12 cellular contexts compared by ENCODE assay signal in the genomic region with DNA sequence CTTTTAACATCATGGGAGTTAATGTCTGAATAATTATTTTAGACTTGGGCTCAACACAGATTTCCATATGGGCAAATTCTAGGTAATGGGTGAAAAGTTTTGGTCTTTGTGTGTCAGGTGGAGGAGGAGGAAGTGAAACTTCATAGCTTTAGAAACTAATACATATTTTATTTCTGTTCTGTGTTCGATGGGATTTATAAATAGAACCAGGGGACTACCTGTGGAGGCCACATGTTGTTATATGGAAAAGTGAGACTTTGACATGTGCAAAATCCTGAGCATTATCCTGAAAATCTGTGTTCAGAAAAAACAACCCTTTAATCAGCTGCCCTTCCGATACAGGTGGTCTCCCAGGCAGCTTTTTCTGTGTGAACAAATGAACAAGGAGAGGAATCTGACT.
DNase-seq lines count a peak whose midpoint lies in the region; ATAC-seq and TF ChIP-seq lines count a peak whose summit lies in the region.
"Had no signal": no experiment of that assay in that cellular context is flagged by ENCODE, and none has a peak within 500 bp of the region (broad histone marks: within the 10 kb centered on the region; RNA-seq: fewer than 3 reads in every experiment).

No MANE protein-coding gene starts in this region.

- no peaks in the 10 kb centered on the region for H3K27me3 ChIP-seq in GM23338 (ENCODE audit: insufficient read depth)

- H3K4me3 Mint-ChIP-seq in GM23338 = no peak overlapping the region
- H3K4me3 Mint-ChIP-seq in stimulated activated memory B cell treated with anti-CD40 and anti-IgM and Interleukin-4, amounts not matched to agents 10 μg/mL and 1 μg/mL and 100 μg/mL, for 72 hours = peak overlapping the region; percentile 7
- H3K4me3 Mint-ChIP-seq: activated CD8-positive, alpha-beta T cell treated with anti-CD3 and anti-CD28 coated beads, Interleukin-2, amount 10 ng/mL, durations not matched to agents 7 days and 5 days; activated naive CD8-positive, alpha-beta T cell treated with anti-CD3 and anti-CD28 coated beads, Interleukin-2, amount 10 ng/mL, durations not matched to agents 7 days and 5 days; dendritic cell treated with granulocyte-macrophage colony-stimulating factor and Interleukin-4, amounts not matched to agents 40 ng/mL and 50 ng/mL, for 4 days; T-helper 1 cell treated with Interleukin-12 subunit alpha and Interleukin-12 subunit beta and Interleukin-4 antibody, amounts not matched to agents 30 μg/mL and 1 μg/mL, for 36 hours had no signal

- H3K9me2 ChIP-seq in GM23338 (ENCODE audit: insufficient read depth) = no peaks in the 10 kb centered on the region

- H3K9me3 Mint-ChIP-seq in GM23338 = peaks cover 16% of the 10 kb centered on the region
- H3K9me3 Mint-ChIP-seq in stimulated activated memory B cell treated with anti-CD40 and anti-IgM and Interleukin-4, amounts not matched to agents 10 μg/mL and 1 μg/mL and 100 μg/mL, for 72 hours = peaks cover 4% of the 10 kb centered on the region
- H3K9me3 Mint-ChIP-seq: activated naive CD8-positive, alpha-beta T cell treated with anti-CD3 and anti-CD28 coated beads, Interleukin-2, amount 10 ng/mL, durations not matched to agents 7 days and 5 days had no signal

- H3K4me2 ChIP-seq in GM23338 = no peak overlapping the region

- H3K4me3 ChIP-seq in GM23338 = no peak overlapping the region

- no peak overlapping the region for H3K27ac ChIP-seq in GM23338 (ENCODE audit: low read depth)

- peak; percentile 94 for ATAC-seq in GM19043 (IDR thresholded peaks at IDR 0.05; ENCODE audit: low read depth, unreplicated experiment)
- ATAC-seq in GM23338 = no peak
- peak; percentile 98 for ATAC-seq in HG03280 (IDR thresholded peaks at IDR 0.05; ENCODE audit: unreplicated experiment)
- peak; percentile 76 for ATAC-seq in stimulated activated memory B cell treated with anti-CD40 and anti-IgM and Interleukin-4, amounts not matched to agents 10 μg/mL and 1 μg/mL and 100 μg/mL, for 72 hours
- ATAC-seq: activated CD8-positive, alpha-beta T cell treated with anti-CD3 and anti-CD28 coated beads, Interleukin-2, amount 10 ng/mL, durations not matched to agents 7 days and 5 days had no signal

- no peak for TF ChIP-seq CTCF in GM23338 (conservative IDR thresholded peaks at IDR 0.05; ENCODE audit: low read depth in 2 of 2)

- H3K36me3 ChIP-seq in GM23338 (ENCODE audit: insufficient read depth) = no peaks in the 10 kb centered on the region

- no peaks in the 10 kb centered on the region for H3F3A ChIP-seq in GM23338 (replicated peaks; ENCODE audit: low read depth)

- peaks cover 15% of the 10 kb centered on the region for H3K4me1 Mint-ChIP-seq in GM23338
- H3K4me1 Mint-ChIP-seq in stimulated activated memory B cell treated with anti-CD40 and anti-IgM and Interleukin-4, amounts not matched to agents 10 μg/mL and 1 μg/mL and 100 μg/mL, for 72 hours = peaks cover 40% of the 10 kb centered on the region
- H3K4me1 Mint-ChIP-seq: activated naive CD8-positive, alpha-beta T cell treated with anti-CD3 and anti-CD28 coated beads, Interleukin-2, amount 10 ng/mL, durations not matched to agents 7 days and 5 days had no signal

- 0 out of 2 replicates have a peak overlapping the region, but pooled peaks have one; percentile 24 for H2AFZ ChIP-seq in GM23338

- H3K27me3 Mint-ChIP-seq in GM23338 (ENCODE audit: insufficient read depth, low read depth, poor library complexity) = peaks cover 4% of the 10 kb centered on the region
- peaks cover 8% of the 10 kb centered on the region for H3K27me3 Mint-ChIP-seq in stimulated activated memory B cell treated with anti-CD40 and anti-IgM and Interleukin-4, amounts not matched to agents 10 μg/mL and 1 μg/mL and 100 μg/mL, for 72 hours
- H3K27me3 Mint-ChIP-seq: activated naive CD8-positive, alpha-beta T cell treated with anti-CD3 and anti-CD28 coated beads, Interleukin-2, amount 10 ng/mL, durations not matched to agents 7 days and 5 days; dendritic cell treated with granulocyte-macrophage colony-stimulating factor and Interleukin-4, amounts not matched to agents 40 ng/mL and 50 ng/mL, for 4 days had no signal

- H3K27ac Mint-ChIP-seq in GM23338 = no peak overlapping the region
- peak overlapping the region; percentile 56 for H3K27ac Mint-ChIP-seq in stimulated activated memory B cell treated with anti-CD40 and anti-IgM and Interleukin-4, amounts not matched to agents 10 μg/mL and 1 μg/mL and 100 μg/mL, for 72 hours
- H3K27ac Mint-ChIP-seq: activated CD8-positive, alpha-beta T cell treated with anti-CD3 and anti-CD28 coated beads, Interleukin-2, amount 10 ng/mL, durations not matched to agents 7 days and 5 days; activated naive CD8-positive, alpha-beta T cell treated with anti-CD3 and anti-CD28 coated beads, Interleukin-2, amount 10 ng/mL, durations not matched to agents 7 days and 5 days; dendritic cell treated with granulocyte-macrophage colony-stimulating factor and Interleukin-4, amounts not matched to agents 40 ng/mL and 50 ng/mL, for 4 days; T-helper 1 cell treated with Interleukin-12 subunit alpha and Interleukin-12 subunit beta and Interleukin-4 antibody, amounts not matched to agents 30 μg/mL and 1 μg/mL, for 36 hours had no signal

- no peaks in the 10 kb centered on the region for H3K79me2 ChIP-seq in GM23338 (replicated peaks; ENCODE audit: insufficient read depth)

- H3K4me1 ChIP-seq in GM23338 (ENCODE audit: insufficient read depth) = peaks cover 13% of the 10 kb centered on the region

- peaks cover 13% of the 10 kb centered on the region; the same call in 2 of the 3 replicates for H3K36me3 Mint-ChIP-seq in GM23338 (ENCODE audit: low read depth)
- H3K36me3 Mint-ChIP-seq in stimulated activated memory B cell treated with anti-CD40 and anti-IgM and Interleukin-4, amounts not matched to agents 10 μg/mL and 1 μg/mL and 100 μg/mL, for 72 hours = peaks cover 4% of the 10 kb centered on the region
- H3K36me3 Mint-ChIP-seq: activated naive CD8-positive, alpha-beta T cell treated with anti-CD3 and anti-CD28 coated beads, Interleukin-2, amount 10 ng/mL, durations not matched to agents 7 days and 5 days had no signal

- no peak for DNase-seq in GM23338 (ENCODE audit: low spot score)
- no peak for DNase-seq in NCI-H1092 treated with DMSO at 0.1 percent for 48 hours (lab: John Stamatoyannopoulos, UW)
- DNase-seq in GM03348 (ENCODE audit: low spot score) = no peak
- DNase-seq in NCI-H345 (lab: John Stamatoyannopoulos, UW) = no peak
- DNase-seq: activated CD8-positive, alpha-beta T cell treated with anti-CD3 and anti-CD28 coated beads, Interleukin-2, amount 10 ng/mL, durations not matched to agents 7 days and 5 days; activated naive CD8-positive, alpha-beta T cell treated with anti-CD3 and anti-CD28 coated beads, Interleukin-2, amount 10 ng/mL, durations not matched to agents 7 days and 5 days; NCI-H510A had no signal

- no peaks in the 10 kb centered on the region for H4K20me1 ChIP-seq in GM23338 (replicated peaks; ENCODE audit: insufficient read depth)

TF ChIP-seq in GM23338, 12 proteins besides CTCF, POLR2A, EP300 and RAD21:
- TF ChIP-seq CREB1 (CRISPR knock-in tag; IDR thresholded peaks at IDR 0.05; ENCODE audit: low read depth) = no peak
- TF ChIP-seq EZH2 (IDR thresholded peaks at IDR 0.05; ENCODE audit: low read depth, unreplicated experiment) = no peak
- TF ChIP-seq ZNF331 (CRISPR knock-in tag; IDR thresholded peaks at IDR 0.05; ENCODE audit: low read depth) = no peak
TF ChIP-seq in GM23338: peak in this region for 0.
